10 cellular contexts compared by ENCODE assay signal in the genomic region with DNA sequence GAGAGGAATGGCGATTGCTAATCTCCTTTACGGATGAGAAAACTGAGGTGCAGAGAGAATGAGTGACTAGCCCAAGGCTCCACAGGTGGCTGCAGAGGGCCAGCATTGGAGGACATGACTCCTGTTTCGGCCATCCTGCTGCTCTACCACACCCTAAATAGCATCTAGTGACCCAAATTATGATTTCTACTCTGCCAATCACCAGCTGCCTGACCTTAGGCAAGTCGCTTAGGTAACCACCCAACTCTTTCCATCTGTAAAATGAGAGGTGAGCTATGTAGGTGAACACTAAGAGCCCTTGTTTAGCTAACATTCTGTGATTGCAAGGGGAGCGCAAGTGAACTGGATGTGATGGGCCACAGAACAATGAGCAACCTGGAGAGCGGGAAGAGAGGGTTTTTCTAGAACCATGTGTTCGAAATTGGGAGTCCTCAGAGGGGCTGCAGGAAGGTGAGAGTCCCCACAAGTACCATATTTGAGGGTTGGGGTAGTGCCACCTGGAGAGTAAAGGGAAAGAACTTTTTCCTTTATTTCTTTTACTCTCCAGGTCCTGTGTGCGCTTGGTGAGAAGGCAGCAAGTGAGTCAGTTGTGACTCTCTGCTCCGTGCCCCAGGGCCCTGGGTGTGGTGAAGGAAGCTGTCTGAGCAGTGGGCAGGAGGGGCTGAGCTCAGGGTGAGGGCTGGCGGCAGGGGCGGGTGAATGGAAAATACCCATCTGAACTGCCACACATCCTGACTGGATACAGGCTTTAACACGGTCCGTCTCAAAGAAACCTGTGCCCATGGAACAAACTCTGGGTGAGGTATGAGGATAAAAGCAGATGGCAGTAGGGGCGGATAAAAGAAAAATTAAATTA. TPM values are rescaled to one million over a fixed set of nuclear protein-coding genes. Genes with fewer than 3 reads are reported as not detected.
DNase-seq lines count a peak whose midpoint lies in the region; ATAC-seq and TF ChIP-seq lines count a peak whose summit lies in the region.
"Had no signal": no experiment of that assay in that cellular context is flagged by ENCODE, and none has a peak within 500 bp of the region (broad histone marks: within the 10 kb centered on the region; RNA-seq: fewer than 3 reads in every experiment).

No MANE protein-coding gene starts in this region.

- peaks cover 53% of the 10 kb centered on the region for H3K27me3 Mint-ChIP-seq in activated CD4-positive, alpha-beta T cell treated with anti-CD3 and anti-CD28 coated beads for 36 hours
- H3K27me3 Mint-ChIP-seq in stimulated activated memory B cell treated with anti-CD40 and anti-IgM and Interleukin-4, amounts not matched to agents 10 μg/mL and 1 μg/mL and 100 μg/mL, for 72 hours: peaks cover 63% of the 10 kb centered on the region

- DNase-seq in activated CD4-positive, alpha-beta T cell treated with anti-CD3 and anti-CD28 coated beads for 36 hours: peak; percentile 40
- DNase-seq in activated CD4-positive, alpha-beta T cell treated with anti-CD3 and anti-CD28 coated beads, Interleukin-2, amount 50 U/mL, for 4 hours: no peak
- peak; percentile 54 to 75 for DNase-seq in SJSA1 (ENCODE audit: low read depth in 1 of 2, low spot score in 2 of 2)
- peak; percentile 81 for DNase-seq in glomerular visceral epithelial cell (ENCODE audit: extremely low spot score)
- no peak for DNase-seq in heart right ventricle
- DNase-seq in NCI-H1092 (lab: John Stamatoyannopoulos, UW): no peak
- DNase-seq in stimulated activated CD4-positive, alpha-beta T cell treated with anti-CD3 and anti-CD28 coated beads, Interleukin-2, amount 100 ng/mL, for 48 hours: no peak
- DNase-seq: KG1, testis had no signal

- no peak overlapping the region for H3K27ac Mint-ChIP-seq in activated CD4-positive, alpha-beta T cell treated with anti-CD3 and anti-CD28 coated beads for 36 hours
- no peak overlapping the region for H3K27ac Mint-ChIP-seq in stimulated activated memory B cell treated with anti-CD40 and anti-IgM and Interleukin-4, amounts not matched to agents 10 μg/mL and 1 μg/mL and 100 μg/mL, for 72 hours

- no peaks in the 10 kb centered on the region for H3K36me3 Mint-ChIP-seq in activated CD4-positive, alpha-beta T cell treated with anti-CD3 and anti-CD28 coated beads for 36 hours (ENCODE audit: low read depth)
- H3K36me3 Mint-ChIP-seq in stimulated activated memory B cell treated with anti-CD40 and anti-IgM and Interleukin-4, amounts not matched to agents 10 μg/mL and 1 μg/mL and 100 μg/mL, for 72 hours: peaks cover 6% of the 10 kb centered on the region

- ATAC-seq in activated CD4-positive, alpha-beta T cell treated with anti-CD3 and anti-CD28 coated beads for 36 hours: peak; percentile 43
- ATAC-seq in stimulated activated memory B cell treated with anti-CD40 and anti-IgM and Interleukin-4, amounts not matched to agents 10 μg/mL and 1 μg/mL and 100 μg/mL, for 72 hours: no peak
- ATAC-seq in heart right ventricle: no peak

- H3K4me3 Mint-ChIP-seq in activated CD4-positive, alpha-beta T cell treated with anti-CD3 and anti-CD28 coated beads for 36 hours: no peak overlapping the region
- peak overlapping the region; percentile 32 for H3K4me3 Mint-ChIP-seq in stimulated activated memory B cell treated with anti-CD40 and anti-IgM and Interleukin-4, amounts not matched to agents 10 μg/mL and 1 μg/mL and 100 μg/mL, for 72 hours

- H3K9me3 Mint-ChIP-seq in activated CD4-positive, alpha-beta T cell treated with anti-CD3 and anti-CD28 coated beads for 36 hours (ENCODE audit: low read depth): peaks cover 2% of the 10 kb centered on the region
- peaks cover 10% of the 10 kb centered on the region for H3K9me3 Mint-ChIP-seq in stimulated activated memory B cell treated with anti-CD40 and anti-IgM and Interleukin-4, amounts not matched to agents 10 μg/mL and 1 μg/mL and 100 μg/mL, for 72 hours

- H3K9me3 ChIP-seq in SJSA1 (replicated peaks) (no peaks in the 10 kb centered on the region), heart right ventricle (peaks cover 0 to 21% (median 2%) of the 10 kb centered on the region in 11 donors)
- H3K9me3 ChIP-seq: testis had no signal

- intact Hi-C loops in activated CD4-positive, alpha-beta T cell treated with anti-CD3 and anti-CD28 coated beads for 36 hours (cut with DNase I, micrococcal nuclease): no loop called here
- intact Hi-C loops in heart right ventricle (cut with DNase I): no loop called here

- no peak for TF ChIP-seq CTCF in heart right ventricle (IDR thresholded peaks at IDR 0.05)

- no peaks in the 10 kb centered on the region; the same call in none of the 2 replicates for H3K27me3 ChIP-seq in SJSA1 (replicated peaks)
- H3K27me3 ChIP-seq in heart right ventricle: peaks cover 7 to 79% (median 56%) of the 10 kb centered on the region in 7 donors
- H3K27me3 ChIP-seq: testis had no signal

- H3K4me1 Mint-ChIP-seq in activated CD4-positive, alpha-beta T cell treated with anti-CD3 and anti-CD28 coated beads for 36 hours: peaks cover 13% of the 10 kb centered on the region
- H3K4me1 Mint-ChIP-seq in stimulated activated memory B cell treated with anti-CD40 and anti-IgM and Interleukin-4, amounts not matched to agents 10 μg/mL and 1 μg/mL and 100 μg/mL, for 72 hours: peaks cover 29% of the 10 kb centered on the region

- 72 to 81% methylated on average over 14 of the region's 14 CpGs for WGBS in heart right ventricle, 2 donors

- CTCF ChIA-PET in activated CD4-positive, alpha-beta T cell treated with anti-CD3 and anti-CD28 coated beads for 36 hours (lab: Charles Lee): interaction anchor here (0.7 kb wide), 2 partner anchors 21 to 254 kb away, joined by 3 to 4 read pairs; no protein-coding TSS in a partner anchor

- POLR2A ChIA-PET in activated CD4-positive, alpha-beta T cell treated with anti-CD3 and anti-CD28 coated beads for 36 hours (lab: Charles Lee): no interaction called here

- H3K36me3 ChIP-seq in SJSA1: no peaks in the 10 kb centered on the region
- no peaks in the 10 kb centered on the region for H3K36me3 ChIP-seq in heart right ventricle

- H3K4me1 ChIP-seq in SJSA1 (replicated peaks): peaks cover 20% of the 10 kb centered on the region
- peaks cover 5 to 22% (median 17%) of the 10 kb centered on the region in 9 donors for H3K4me1 ChIP-seq in heart right ventricle

- H3K27ac ChIP-seq in SJSA1 (no peak overlapping the region), heart right ventricle (no peak overlapping the region)
- H3K27ac ChIP-seq: testis had no signal

- H3K4me3 ChIP-seq in SJSA1: no peak overlapping the region
- H3K4me3 ChIP-seq in heart right ventricle: no peak overlapping the region

RNA-seq across cellular contexts. Expression of gene CYP27C1, which starts 2.4 kb away (rescaled TPM):
- not detected for total RNA-seq in activated CD4-positive, alpha-beta T cell treated with anti-CD3 and anti-CD28 coated beads for 36 hours
- 0.63 and 2.7 TPM in 2 replicates for total RNA-seq in SJSA1 (2014; rRNA removed; shearing (Covaris generic))
- total RNA-seq in heart right ventricle: under 1 TPM in 4 of 10 donors, not detected in 6; 0.10 to 0.20 (median 0.13) TPM
- polyA plus RNA-seq in heart right ventricle: under 1 TPM; 0.07 to 0.15 TPM

Comparison
In these comparisons a context has a peak if more than half of its experiments do, and no peak if none do; other contexts are left out.
1. DNase-seq: peak in activated CD4-positive, alpha-beta T cell treated with anti-CD3 and anti-CD28 coated beads for 36 hours (single experiment), SJSA1 (2 of 2) and glomerular visceral epithelial cell (single experiment); none in activated CD4-positive, alpha-beta T cell treated with anti-CD3 and anti-CD28 coated beads, Interleukin-2, amount 50 U/mL, for 4 hours (0 of 2), heart right ventricle (0 of 2), NCI-H1092 (single experiment) and stimulated activated CD4-positive, alpha-beta T cell treated with anti-CD3 and anti-CD28 coated beads, Interleukin-2, amount 100 ng/mL, for 48 hours (0 of 2).